9 cellular contexts compared by ENCODE assay signal in the genomic region with DNA sequence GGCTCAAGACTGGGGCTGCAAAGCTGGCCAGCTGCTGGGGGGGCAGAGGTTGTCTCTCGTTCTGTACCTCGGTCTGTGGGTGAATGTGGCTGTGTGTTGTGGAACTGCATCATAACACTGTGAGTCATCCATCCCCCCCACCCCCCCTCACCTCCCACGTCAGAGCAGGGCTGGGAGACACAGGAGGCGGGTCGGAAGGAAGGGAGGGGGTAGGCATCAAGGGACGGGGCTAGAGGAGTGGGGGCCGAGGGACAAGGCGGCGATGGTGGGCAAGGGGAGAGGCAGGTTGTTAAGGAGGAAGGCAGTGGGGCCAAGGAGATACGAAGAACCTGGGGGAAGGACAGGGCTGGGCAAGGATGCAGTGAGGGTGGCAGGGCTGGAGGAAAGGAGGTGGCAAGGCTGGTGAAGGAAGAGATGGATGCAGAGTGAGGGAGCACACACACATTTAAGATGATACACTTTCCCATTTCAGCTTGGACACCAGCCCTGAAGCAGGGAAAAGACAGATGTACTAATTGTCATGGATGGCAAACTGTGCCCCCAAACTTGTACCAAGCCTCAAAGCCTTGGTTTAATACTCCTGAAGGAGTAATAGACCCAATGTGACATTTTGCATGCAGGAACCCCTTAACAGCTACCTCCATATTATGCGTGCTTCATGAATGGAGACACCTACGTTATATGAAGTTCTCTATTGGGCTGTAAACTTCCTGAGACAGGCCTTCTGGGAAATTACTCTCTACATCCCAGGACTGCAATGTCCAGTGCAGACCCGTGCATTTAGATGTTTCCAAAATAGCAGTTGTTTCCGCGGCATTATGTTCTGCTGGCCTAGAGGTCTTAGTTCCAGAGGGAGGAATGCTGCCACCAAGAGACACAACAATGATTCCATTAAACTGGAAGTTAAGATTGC. TPM values are rescaled to one million over a fixed set of nuclear protein-coding genes. Genes with fewer than 3 reads are reported as not detected.
DNase-seq lines count a peak whose midpoint lies in the region; ATAC-seq and TF ChIP-seq lines count a peak whose summit lies in the region.
"Had no signal": no experiment of that assay in that cellular context is flagged by ENCODE, and none has a peak within 500 bp of the region (broad histone marks: within the 10 kb centered on the region; RNA-seq: fewer than 3 reads in every experiment).

Gene YPEL4, minus strand, starts transcription at position 87 of the 913 bp plus-strand sequence. CDS start 2,805 bp downstream, outside the sequence.

- TF ChIP-seq CTCF in DND-41 (IDR thresholded peaks at IDR 0.05; ENCODE audit: borderline replicate concordance, extremely low read depth, low read length, poor library complexity, severe bottlenecking): no peak
- TF ChIP-seq CTCF in left lung (IDR thresholded peaks at IDR 0.05): no peak

- H3K27me3 ChIP-seq in DND-41 (ENCODE audit: insufficient read depth, low read length, poor library complexity) (peaks cover 47% of the 10 kb centered on the region), MG63 (peaks cover 27% of the 10 kb centered on the region), left lung (peaks cover 22 to 66% of the 10 kb centered on the region in 2 donors)

- H2AFZ ChIP-seq in DND-41 (ENCODE audit: low read depth, low read length): peak within 1 kb of the TSS; percentile 43

- no peaks in the 10 kb centered on the region for H3K79me2 ChIP-seq in DND-41 (ENCODE audit: insufficient read depth, low read length)

- intact Hi-C loops in left lung (cut with DNase I): no loop called here

- ATAC-seq in DND-41 (ENCODE audit: insufficient read depth, low read depth) (peak; percentile 71), left lung (peak; percentile 57), GM21529 (IDR thresholded peaks at IDR 0.05; ENCODE audit: unreplicated experiment) (no peak)

- no peaks in the 10 kb centered on the region for H4K20me1 ChIP-seq in DND-41 (ENCODE audit: insufficient read depth, low read length)

- peak within 1 kb of the TSS; percentile 31 for H3K9ac ChIP-seq in DND-41 (ENCODE audit: low read depth, low read length)
- H3K9ac ChIP-seq: KMS-11 had no signal

- peak within 1 kb of the TSS; percentile 65 for H3K4me2 ChIP-seq in DND-41 (ENCODE audit: insufficient read depth, low read length)
- H3K4me2 ChIP-seq: KMS-11 had no signal

- H3K27ac ChIP-seq in DND-41 (ENCODE audit: low read length) (no peak within 1 kb of the TSS), left lung (no peak within 1 kb of the TSS)
- H3K27ac ChIP-seq: KMS-11 had no signal

- H3K4me1 ChIP-seq in DND-41 (ENCODE audit: insufficient read depth, low read length) (peaks cover 50% of the 10 kb centered on the region), left lung (peaks cover 17 to 54% of the 10 kb centered on the region in 2 donors)

- H3K4me3 ChIP-seq in DND-41 (ENCODE audit: low read depth in 1 of 2, low read length in 2 of 2) (peak within 1 kb of the TSS in 1 of 2 experiments; percentile 46; a peak in 2 of 4 replicates), MG63 (no peak within 1 kb of the TSS), left lung (peak within 1 kb of the TSS; percentile 12 to 26)

- no peaks in the 10 kb centered on the region for H3K9me3 ChIP-seq in DND-41 (ENCODE audit: insufficient read depth, low read length, severe bottlenecking)
- no peaks in the 10 kb centered on the region for H3K9me3 ChIP-seq in MG63
- no peaks in the 10 kb centered on the region for H3K9me3 ChIP-seq in left lung

- no peaks in the 10 kb centered on the region for H3K36me3 ChIP-seq in DND-41 (ENCODE audit: insufficient read depth, low read length)
- H3K36me3 ChIP-seq in MG63: no peaks in the 10 kb centered on the region
- no peaks in the 10 kb centered on the region for H3K36me3 ChIP-seq in left lung

- DNase-seq in DND-41 (peak; percentile 63), MG63 (peak; percentile 46), dermis blood vessel endothelial cell (peak; percentile 72), left lung (no peak), NCI-H524 (lab: John Stamatoyannopoulos, UW) (no peak)
- peak; percentile 54 to 63 for DNase-seq in activated CD4-positive, alpha-beta T cell treated with anti-CD3 and anti-CD28 coated beads, Interleukin-2, amount 50 U/mL, for 4 hours
- DNase-seq in stimulated activated CD4-positive, alpha-beta T cell treated with anti-CD3 and anti-CD28 coated beads, TNF-alpha, amount 100 ng/mL, for 48 hours (ENCODE audit: low read depth in 3 of 3): peak in 2 of 3 donors; percentile 26 to 44

RNA-seq across cellular contexts. Expression of gene YPEL4, which starts in this region (rescaled TPM):
- not detected in 2 replicates for total RNA-seq in MG63 (2014; rRNA removed; shearing (Covaris generic); ENCODE audit: low replicate concordance)
- 0.05 TPM in 1 of 2 replicates, not detected in the other for total RNA-seq in dermis blood vessel endothelial cell
- total RNA-seq in left lung: 1 to 10 TPM; 1.2 to 2.3 TPM

Comparison
In these comparisons a context has a peak if more than half of its experiments do, and no peak if none do; other contexts are left out.
1. Peak in DNase-seq in MG63; RNA of the gene not detected or under 1 TPM.
2. Peak in DNase-seq in dermis blood vessel endothelial cell; RNA of the gene not detected or under 1 TPM.
3. DNase-seq: peak in DND-41 (single experiment), activated CD4-positive, alpha-beta T cell treated with anti-CD3 and anti-CD28 coated beads, Interleukin-2, amount 50 U/mL, for 4 hours (2 of 2) and stimulated activated CD4-positive, alpha-beta T cell treated with anti-CD3 and anti-CD28 coated beads, TNF-alpha, amount 100 ng/mL, for 48 hours (2 of 3); none in left lung (0 of 2) and NCI-H524 (0 of 2).